Comparison of ENCODE assay signal across 1 cellular context in genomic region chr11:130181295-130182272, GRCh38.
A peak's percentile ranks its signal among the peaks of the same experiment; 100 is the strongest.
TF ChIP-seq lines count a peak whose summit lies in the region.

No MANE protein-coding gene starts in this region.

TF ChIP-seq in HepG2, 621 proteins besides CTCF, POLR2A, EP300 and RAD21 (continued from another document and continues in another):
- TF ChIP-seq ZHX2 (IDR thresholded peaks at IDR 0.05; ENCODE audit: low read depth) (no peak), ZHX2 (CRISPR knock-in tag; IDR thresholded peaks at IDR 0.05; ENCODE audit: borderline replicate concordance) (no peak), ZNF704 (CRISPR knock-in tag; IDR thresholded peaks at IDR 0.05; ENCODE audit: borderline replicate concordance) (no peak; the same call in 1 of the 2 replicates), ZNF674 (CRISPR knock-in tag; IDR thresholded peaks at IDR 0.05; ENCODE audit: low read depth) (no peak), HES4 (CRISPR knock-in tag; IDR thresholded peaks at IDR 0.05; ENCODE audit: borderline replicate concordance) (no peak), ZNF768 (CRISPR knock-in tag; IDR thresholded peaks at IDR 0.05) (no peak), ZNF18 (CRISPR knock-in tag; IDR thresholded peaks at IDR 0.05; ENCODE audit: insufficient replicate concordance) (no peak), ZNF639 (CRISPR knock-in tag; conservative IDR thresholded peaks at IDR 0.05) (no peak), ZBTB44 (CRISPR knock-in tag; IDR thresholded peaks at IDR 0.05) (no peak), ATF6 (CRISPR knock-in tag; conservative IDR thresholded peaks at IDR 0.05) (no peak), HINFP (CRISPR knock-in tag; IDR thresholded peaks at IDR 0.05; ENCODE audit: low read depth) (no peak; the same call in 1 of the 2 replicates), HDAC2 (CRISPR knock-in tag; IDR thresholded peaks at IDR 0.05) (peak; percentile 81), THAP7 (CRISPR knock-in tag; IDR thresholded peaks at IDR 0.05) (no peak), ZNF629 (CRISPR knock-in tag; conservative IDR thresholded peaks at IDR 0.05) (peak; percentile 35), ZZZ3 (CRISPR knock-in tag; IDR thresholded peaks at IDR 0.05; ENCODE audit: borderline replicate concordance) (no peak), GTF2F1 (IDR thresholded peaks at IDR 0.05; ENCODE audit: low read length) (no peak), ISL2 (CRISPR knock-in tag; IDR thresholded peaks at IDR 0.05) (peak; percentile 95), CCAR2 (optimal IDR thresholded peaks at IDR 0.05; ENCODE audit: low read depth, low read length) (no peak), NR1H2 (CRISPR knock-in tag; IDR thresholded peaks at IDR 0.05; ENCODE audit: borderline replicate concordance, low read depth) (no peak), CBX5 (CRISPR knock-in tag; IDR thresholded peaks at IDR 0.05; ENCODE audit: borderline replicate concordance) (no peak; the same call in 1 of the 2 replicates), DMAP1 (CRISPR knock-in tag; IDR thresholded peaks at IDR 0.05) (peak; percentile 58; the same call in 1 of the 2 replicates), PITX1 (CRISPR knock-in tag; IDR thresholded peaks at IDR 0.05) (peak; percentile 87; the same call in 1 of the 2 replicates), ZBTB42 (CRISPR knock-in tag; IDR thresholded peaks at IDR 0.05) (no peak), CSRNP2 (CRISPR knock-in tag; conservative IDR thresholded peaks at IDR 0.05; ENCODE audit: low read depth) (no peak), ZNF503 (CRISPR knock-in tag; IDR thresholded peaks at IDR 0.05) (peak; percentile 85), PHF21A (CRISPR knock-in tag; IDR thresholded peaks at IDR 0.05) (peak; percentile 88), ZMYM3 (CRISPR knock-in tag; IDR thresholded peaks at IDR 0.05) (peak; percentile 55; the same call in 1 of the 2 replicates), ZNF362 (CRISPR knock-in tag; IDR thresholded peaks at IDR 0.05; ENCODE audit: borderline replicate concordance) (peak; percentile 62; the same call in 1 of the 2 replicates), ZNF563 (CRISPR knock-in tag; IDR thresholded peaks at IDR 0.05) (peak; percentile 29; the same call in 1 of the 2 replicates), TRIM24 (CRISPR knock-in tag; IDR thresholded peaks at IDR 0.05) (no peak), REXO4 (CRISPR knock-in tag; IDR thresholded peaks at IDR 0.05; ENCODE audit: borderline replicate concordance) (no peak), MYNN (CRISPR knock-in tag; IDR thresholded peaks at IDR 0.05; ENCODE audit: low read depth) (no peak), ZNF775 (CRISPR knock-in tag; IDR thresholded peaks at IDR 0.05; ENCODE audit: borderline replicate concordance) (no peak), MTA3 (CRISPR knock-in tag; IDR thresholded peaks at IDR 0.05) (no peak), ZNF207 (IDR thresholded peaks at IDR 0.05; ENCODE audit: borderline replicate concordance) (no peak), CREB1 (IDR thresholded peaks at IDR 0.05) (no peak), CREB1 (CRISPR knock-in tag; IDR thresholded peaks at IDR 0.05) (peak; percentile 77)
